In genomic region chr9:120713257-120714087, GRCh38 we compare ENCODE assay signal across 8 cellular contexts. TPM values are rescaled to one million over a fixed set of nuclear protein-coding genes. Genes with fewer than 3 reads are reported as not detected.
DNase-seq lines count a peak whose midpoint lies in the region; ATAC-seq and TF ChIP-seq lines count a peak whose summit lies in the region.

No MANE protein-coding gene starts in this region.

- intact Hi-C loops in Right ventricle myocardium inferior (cut with DNase I) (loop anchor here (5.0 kb wide), 1 partner anchor 91 kb away; no protein-coding TSS in a partner anchor), prostate gland (cut with DNase I) (loop anchor here (10.0 kb wide), 2 partner anchors 81 to 211 kb away; partner anchors contain the start of genes FBXW2 and TRAF1)

- peak overlapping the region; percentile 91 for H3K4me3 Mint-ChIP-seq in activated T-helper 17 cell treated with anti-CD3 and anti-CD28 coated beads, Interleukin-2, amount 50 U/mL, for 72 hours

- WGBS in prostate gland, result 2% methylated on average over 50 of the region's 50 CpGs

- peaks cover 15% of the 10 kb centered on the region for H3K4me1 Mint-ChIP-seq in activated T-helper 17 cell treated with anti-CD3 and anti-CD28 coated beads, Interleukin-2, amount 50 U/mL, for 72 hours

- H3K4me3 ChIP-seq in LNCaP clone FGC (ENCODE audit: low read depth, low read length), result peak overlapping the region; percentile 75
- H3K4me3 ChIP-seq in prostate gland, result peak overlapping the region; percentile 83

- TF ChIP-seq CTCF in LNCaP clone FGC (IDR thresholded peaks at IDR 0.05; ENCODE audit: control insufficient read depth, extremely low read depth, insufficient read depth) (no peak), prostate gland (IDR thresholded peaks at IDR 0.05) (peak in 2 of 4 experiments; percentile 34 to 37)

- peak overlapping the region; percentile 79 for H3K27ac Mint-ChIP-seq in activated T-helper 17 cell treated with anti-CD3 and anti-CD28 coated beads, Interleukin-2, amount 50 U/mL, for 72 hours

- no peaks in the 10 kb centered on the region for H3K27me3 Mint-ChIP-seq in activated T-helper 17 cell treated with anti-CD3 and anti-CD28 coated beads, Interleukin-2, amount 50 U/mL, for 72 hours

- no peaks in the 10 kb centered on the region for H3K36me3 ChIP-seq in prostate gland

- DNase-seq in COLO668 (lab: John Stamatoyannopoulos, UW; ENCODE audit: unreplicated experiment) (peak; percentile 33), LNCaP clone FGC (ENCODE audit: low read depth) (no peak), Right ventricle myocardium inferior (ENCODE audit: missing footprints) (peak; percentile 70), prostate gland (ENCODE audit: low spot score) (no peak), NCI-H1694 (lab: John Stamatoyannopoulos, UW) (no peak)

- no peaks in the 10 kb centered on the region for H3K4me1 ChIP-seq in prostate gland (replicated peaks)

- H3K36me3 Mint-ChIP-seq in activated T-helper 17 cell treated with anti-CD3 and anti-CD28 coated beads, Interleukin-2, amount 50 U/mL, for 72 hours (ENCODE audit: low read depth), result no peaks in the 10 kb centered on the region

- H3K9me3 ChIP-seq in prostate gland, result no peaks in the 10 kb centered on the region

- H3K27ac ChIP-seq in prostate gland, result peak overlapping the region; percentile 75 to 85

- TF ChIP-seq POLR2A in prostate gland (IDR thresholded peaks at IDR 0.05), result no peak

- ATAC-seq in activated T-helper 17 cell treated with anti-CD3 and anti-CD28 coated beads, Interleukin-2, amount 50 U/mL, for 72 hours (replicated peaks), result no peak
- no peak for ATAC-seq in Right ventricle myocardium inferior
- no peak for ATAC-seq in GM21717 (IDR thresholded peaks at IDR 0.05; ENCODE audit: unreplicated experiment)
- ATAC-seq in HG02623 (IDR thresholded peaks at IDR 0.05; ENCODE audit: unreplicated experiment), result no peak

- H3K27me3 ChIP-seq in prostate gland (replicated peaks; ENCODE audit: insufficient read depth), result no peaks in the 10 kb centered on the region

- H3K9me3 Mint-ChIP-seq in activated T-helper 17 cell treated with anti-CD3 and anti-CD28 coated beads, Interleukin-2, amount 50 U/mL, for 72 hours, result no peaks in the 10 kb centered on the region

RNA-seq across cellular contexts. Expression of gene MEGF9, which starts 0.8 kb away (rescaled TPM):
- 1 to 10 TPM; 3.3 to 4.1 TPM for total RNA-seq in activated T-helper 17 cell treated with anti-CD3 and anti-CD28 coated beads, Interleukin-2, amount 50 U/mL, for 72 hours
- total RNA-seq in Right ventricle myocardium inferior, result 25.2 TPM
- total RNA-seq in prostate gland, result 10 to 100 TPM; 12.0 to 25.3 TPM

Comparison
In these comparisons a context has a peak if more than half of its experiments do, and no peak if none do; other contexts are left out.
1. DNase-seq: peak in COLO668 (single experiment) and Right ventricle myocardium inferior (single experiment); none in LNCaP clone FGC (single experiment), prostate gland (single experiment) and NCI-H1694 (single experiment).